Comparison of ENCODE assay signal across 1 cellular context in genomic region chr9:91147079-91147708, GRCh38.
TF ChIP-seq lines count a peak whose summit lies in the region.

No MANE protein-coding gene starts in this region.

TF ChIP-seq in IMR-90, 13 proteins besides CTCF, POLR2A, EP300 and RAD21:
- TF ChIP-seq CEBPB (IDR thresholded peaks at IDR 0.05; ENCODE audit: low read depth, low read length), result no peak
- no peak for TF ChIP-seq MAFK (IDR thresholded peaks at IDR 0.05; ENCODE audit: low read depth, low read length)
- no peak for TF ChIP-seq SMC3 (IDR thresholded peaks at IDR 0.05; ENCODE audit: low read depth, low read length)
- TF ChIP-seq MAZ (IDR thresholded peaks at IDR 0.05; ENCODE audit: borderline replicate concordance, low read depth, low read length), result no peak
- TF ChIP-seq MXI1 (IDR thresholded peaks at IDR 0.05; ENCODE audit: borderline replicate concordance, low read depth, low read length), result no peak
- TF ChIP-seq RFX5 (IDR thresholded peaks at IDR 0.05; ENCODE audit: low read depth, low read length), result no peak
- no peak for TF ChIP-seq RCOR1 (IDR thresholded peaks at IDR 0.05; ENCODE audit: insufficient replicate concordance, low read length)
